30 cellular contexts compared by ENCODE assay signal in genomic region chrX:101164766-101165590, GRCh38. TPM values are rescaled to one million over a fixed set of nuclear protein-coding genes. Genes with fewer than 3 reads are reported as not detected.
DNase-seq lines count a peak whose midpoint lies in the region; ATAC-seq and TF ChIP-seq lines count a peak whose summit lies in the region.
"Had no signal": no experiment of that assay in that cellular context is flagged by ENCODE, and none has a peak within 500 bp of the region (broad histone marks: within the 10 kb centered on the region; RNA-seq: fewer than 3 reads in every experiment).

No MANE protein-coding gene starts in this region.

- no peak for TF ChIP-seq CTCF in SK-N-SH (IDR thresholded peaks at IDR 0.05)
- TF ChIP-seq CTCF in fibroblast of pulmonary artery (IDR thresholded peaks at IDR 0.05; ENCODE audit: low read length, missing control alignments), result no peak

- H3K9me3 Mint-ChIP-seq in activated CD8-positive, alpha-beta T cell treated with anti-CD3 and anti-CD28 coated beads, Interleukin-2, amount 10 ng/mL, durations not matched to agents 7 days and 5 days (ENCODE audit: insufficient read depth), result no peaks in the 10 kb centered on the region
- H3K9me3 Mint-ChIP-seq: dendritic cell treated with granulocyte-macrophage colony-stimulating factor and Interleukin-4, amounts not matched to agents 40 ng/mL and 50 ng/mL, for 4 days had no signal

- H3K27me3 ChIP-seq in ACC112 (ENCODE audit: insufficient read depth, low read length) (no peaks in the 10 kb centered on the region), SK-N-SH (ENCODE audit: insufficient read depth) (peaks cover 4% of the 10 kb centered on the region; the same call in 1 of the 2 replicates)
- H3K27me3 ChIP-seq: ascending aorta, BLaER1, stomach, tibial artery had no signal

- H3K27ac Mint-ChIP-seq in activated CD8-positive, alpha-beta T cell treated with anti-CD3 and anti-CD28 coated beads, Interleukin-2, amount 10 ng/mL, durations not matched to agents 7 days and 5 days, result no peak overlapping the region
- H3K27ac Mint-ChIP-seq: activated naive CD8-positive, alpha-beta T cell; dendritic cell treated with granulocyte-macrophage colony-stimulating factor and Interleukin-4, amounts not matched to agents 40 ng/mL and 50 ng/mL, for 4 days; endodermal cell; T-helper 17 cell had no signal

- no peak overlapping the region for H2AFZ ChIP-seq in ACC112 (ENCODE audit: low read length, unreplicated experiment)
- H2AFZ ChIP-seq in SK-N-SH (ENCODE audit: low read depth), result no peak overlapping the region

- H3F3A ChIP-seq in SK-N-SH (replicated peaks; ENCODE audit: insufficient read depth), result no peaks in the 10 kb centered on the region

- H3K79me2 ChIP-seq in ACC112 (ENCODE audit: control insufficient read depth, insufficient read depth, low read length, unreplicated experiment), result no peaks in the 10 kb centered on the region
- no peaks in the 10 kb centered on the region for H3K79me2 ChIP-seq in SK-N-SH (ENCODE audit: insufficient read depth)

- POLR2A ChIA-PET in SK-N-SH (lab: Yijun Ruan, JAX), result no interaction called here
- POLR2A ChIA-PET in activated CD8-positive, alpha-beta T cell treated with anti-CD3 and anti-CD28 coated beads, Interleukin-2, amount 10 ng/mL, durations not matched to agents 7 days and 5 days (lab: Charles Lee), result no interaction called here

- no peak for ATAC-seq in activated CD8-positive, alpha-beta T cell treated with anti-CD3 and anti-CD28 coated beads, Interleukin-2, amount 10 ng/mL, durations not matched to agents 7 days and 5 days
- no peak for ATAC-seq in GM18870 (IDR thresholded peaks at IDR 0.05; ENCODE audit: unreplicated experiment)
- ATAC-seq: heart left ventricle, pancreas, T-helper 17 cell had no signal

- H3K27ac ChIP-seq in ACC112 (ENCODE audit: low read depth, low read length) (peak overlapping the region; percentile 59), SK-N-SH (ENCODE audit: low read depth in 2 of 2, low read length in 1 of 2) (no peak overlapping the region)
- H3K27ac ChIP-seq: ascending aorta, BLaER1, heart left ventricle, pancreas, RWPE1, stomach, tibial artery had no signal

- TF ChIP-seq EP300 in SK-N-SH (IDR thresholded peaks at IDR 0.05; ENCODE audit: borderline replicate concordance in 1 of 2, low read depth in 1 of 2, low read length in 1 of 2), result no peak

- H3K9me2 ChIP-seq in SK-N-SH, result no peaks in the 10 kb centered on the region

- H3K9me3 ChIP-seq in SK-N-SH, result no peaks in the 10 kb centered on the region
- H3K9me3 ChIP-seq: ascending aorta, BLaER1, heart left ventricle, pancreas, stomach, tibial artery had no signal

- DNase-seq in HCEC 1CT, result peak; percentile 32
- no peak for DNase-seq in SK-N-SH
- DNase-seq in fibroblast of pulmonary artery (ENCODE audit: low read depth), result peak; percentile 31
- no peak for DNase-seq in activated CD8-positive, alpha-beta T cell treated with anti-CD3 and anti-CD28 coated beads, Interleukin-2, amount 10 ng/mL, durations not matched to agents 7 days and 5 days
- DNase-seq in foreskin melanocyte, result no peak
- no peak for DNase-seq in activated gamma-delta T cell treated with Interleukin-2 at 50 U/mL for 16 hours
- DNase-seq: activated T-cell treated with anti-CD3 and anti-CD28 coated beads for 4 hours; central memory CD4-positive, alpha-beta T cell; DMS53; endodermal cell; GDM1; heart left ventricle; kidney glomerular epithelial cell; NCI-H2029 treated with DMSO at 0.1 percent for 48 hours; NCI-H774; pancreas; retina; small intestine; stimulated activated CD8-positive, alpha-beta memory T cell treated with anti-CD3 and anti-CD28 coated beads, Interleukin-4, amount 100 ng/mL, for 48 hours; stomach; T-helper 17 cell; tibial artery had no signal

- H3K4me2 ChIP-seq in SK-N-SH, result no peak overlapping the region
- H3K4me2 ChIP-seq: BLaER1 had no signal

- H3K9ac ChIP-seq in SK-N-SH, result no peak overlapping the region
- H3K9ac ChIP-seq: BLaER1 had no signal

- H3K36me3 Mint-ChIP-seq in activated CD8-positive, alpha-beta T cell treated with anti-CD3 and anti-CD28 coated beads, Interleukin-2, amount 10 ng/mL, durations not matched to agents 7 days and 5 days (ENCODE audit: low read depth), result peaks cover 23% of the 10 kb centered on the region
- H3K36me3 Mint-ChIP-seq: activated naive CD8-positive, alpha-beta T cell had no signal

- no peaks in the 10 kb centered on the region for H3K27me3 Mint-ChIP-seq in activated CD8-positive, alpha-beta T cell treated with anti-CD3 and anti-CD28 coated beads, Interleukin-2, amount 10 ng/mL, durations not matched to agents 7 days and 5 days (ENCODE audit: low read depth)
- H3K27me3 Mint-ChIP-seq: activated naive CD8-positive, alpha-beta T cell; dendritic cell treated with granulocyte-macrophage colony-stimulating factor and Interleukin-4, amounts not matched to agents 40 ng/mL and 50 ng/mL, for 4 days; T-helper 17 cell had no signal

- H3K4me3 Mint-ChIP-seq in activated CD8-positive, alpha-beta T cell treated with anti-CD3 and anti-CD28 coated beads, Interleukin-2, amount 10 ng/mL, durations not matched to agents 7 days and 5 days, result no peak overlapping the region
- H3K4me3 Mint-ChIP-seq: activated naive CD8-positive, alpha-beta T cell; dendritic cell treated with granulocyte-macrophage colony-stimulating factor and Interleukin-4, amounts not matched to agents 40 ng/mL and 50 ng/mL, for 4 days; endodermal cell; T-helper 17 cell had no signal

- 24% methylated on average over 1 of the region's 1 CpG for WGBS in SK-N-SH (ENCODE audit: low lambda C conversion rate)

- H3K4me3 ChIP-seq in ACC112 (ENCODE audit: low read depth, low read length), result no peak overlapping the region
- no peak overlapping the region for H3K4me3 ChIP-seq in SK-N-SH (ENCODE audit: low read depth in 2 of 2, low read length in 1 of 2)
- no peak overlapping the region for H3K4me3 ChIP-seq in fibroblast of pulmonary artery (replicated peaks; ENCODE audit: low read depth, low read length)
- H3K4me3 ChIP-seq: ascending aorta, BLaER1, heart left ventricle, lung, pancreas, stomach, tibial artery had no signal

- no peaks in the 10 kb centered on the region for H4K20me1 ChIP-seq in SK-N-SH (ENCODE audit: insufficient read depth)
- H4K20me1 ChIP-seq: BLaER1 had no signal

- peaks cover 9% of the 10 kb centered on the region for H3K4me1 ChIP-seq in ACC112 (ENCODE audit: control insufficient read depth, insufficient read depth, low read length, unreplicated experiment)
- no peaks in the 10 kb centered on the region for H3K4me1 ChIP-seq in SK-N-SH (ENCODE audit: control insufficient read depth in 1 of 2, insufficient read depth in 2 of 2, low read depth in 1 of 2, low read length in 1 of 2)
- H3K4me1 ChIP-seq: ascending aorta, BLaER1, heart left ventricle, pancreas, stomach, tibial artery had no signal

- CTCF ChIA-PET in SK-N-SH (lab: Yijun Ruan, JAX), result no interaction called here
- CTCF ChIA-PET in activated CD8-positive, alpha-beta T cell treated with anti-CD3 and anti-CD28 coated beads, Interleukin-2, amount 10 ng/mL, durations not matched to agents 7 days and 5 days (lab: Charles Lee), result no interaction called here

- TF ChIP-seq RAD21 in SK-N-SH (IDR thresholded peaks at IDR 0.05; ENCODE audit: low read length), result no peak

- H3K36me3 ChIP-seq in ACC112 (ENCODE audit: insufficient read depth, low read length) (no peaks in the 10 kb centered on the region), SK-N-SH (replicated peaks in 1 of 2; ENCODE audit: control insufficient read depth in 1 of 2, insufficient read depth in 2 of 2, low read length in 1 of 2) (no peaks in the 10 kb centered on the region)
- H3K36me3 ChIP-seq: ascending aorta, heart left ventricle, pancreas, stomach, tibial artery had no signal

- no peaks in the 10 kb centered on the region for H3K4me1 Mint-ChIP-seq in activated CD8-positive, alpha-beta T cell treated with anti-CD3 and anti-CD28 coated beads, Interleukin-2, amount 10 ng/mL, durations not matched to agents 7 days and 5 days (ENCODE audit: low read depth)
- H3K4me1 Mint-ChIP-seq: endodermal cell, T-helper 17 cell had no signal

TF ChIP-seq in SK-N-SH, 30 proteins besides CTCF, POLR2A, EP300 and RAD21:
- TF ChIP-seq TEAD4 (IDR thresholded peaks at IDR 0.05; ENCODE audit: borderline replicate concordance, insufficient read depth), result no peak
- 0 out of 2 replicates have a peak, but pooled peaks have one; percentile 29 for TF ChIP-seq PBX3 (IDR thresholded peaks at IDR 0.05)
- TF ChIP-seq NFIC (IDR thresholded peaks at IDR 0.05; ENCODE audit: borderline replicate concordance), result no peak
- no peak for TF ChIP-seq USF1 (IDR thresholded peaks at IDR 0.05; ENCODE audit: borderline replicate concordance, low read depth)

RNA-seq across cellular contexts. Expression of gene DRP2, which starts 54.6 kb away (rescaled TPM):
- polyA plus RNA-seq in SK-N-SH (2012; rRNA removed), result 0.16 and 0.21 TPM in 2 replicates
- polyA plus RNA-seq in SK-N-SH (2012; cell fraction: cytosol; rRNA removed), result 0.09 and 0.12 TPM in 2 replicates
- 0.62 and 0.79 TPM in 2 replicates for polyA plus RNA-seq in SK-N-SH (2012; cell fraction: nucleus; rRNA removed)
- total RNA-seq in activated CD8-positive, alpha-beta T cell treated with anti-CD3 and anti-CD28 coated beads, Interleukin-2, amount 10 ng/mL, durations not matched to agents 7 days and 5 days, result under 1 TPM; 0.91 to 0.97 TPM

Comparison
In these comparisons a context has a peak if more than half of its experiments do, and no peak if none do; other contexts are left out.
1. DNase-seq: peak in HCEC 1CT (single experiment) and fibroblast of pulmonary artery (single experiment); none in SK-N-SH (single experiment), activated CD8-positive, alpha-beta T cell treated with anti-CD3 and anti-CD28 coated beads, Interleukin-2, amount 10 ng/mL, durations not matched to agents 7 days and 5 days (single experiment), foreskin melanocyte (single experiment) and activated gamma-delta T cell treated with Interleukin-2 at 50 U/mL for 16 hours (single experiment).